9 cellular contexts compared by ENCODE assay signal in genomic region chr17:13114601-13115024, GRCh38.
DNase-seq lines count a peak whose midpoint lies in the region; ATAC-seq, FAIRE-seq and TF ChIP-seq lines count a peak whose summit lies in the region.
"Had no signal": no experiment of that assay in that cellular context is flagged by ENCODE, and none has a peak within 500 bp of the region (broad histone marks: within the 10 kb centered on the region; RNA-seq: fewer than 3 reads in every experiment).

No MANE protein-coding gene starts in this region.

- H3K4me3 ChIP-seq in fibroblast of lung (replicated peaks in 1 of 4; ENCODE audit: control extremely low read depth in 1 of 4, insufficient read depth in 1 of 4, low read depth in 3 of 4, low read length in 4 of 4), result peak overlapping the region in 3 of 4 experiments; percentile 19 to 52 (median 31)
- no peak overlapping the region for H3K4me3 ChIP-seq in pancreas

- no peak overlapping the region for H3K27ac ChIP-seq in fibroblast of lung (ENCODE audit: insufficient read depth, low read length)
- H3K27ac ChIP-seq in pancreas, result no peak overlapping the region

- H3K36me3 ChIP-seq in fibroblast of lung (ENCODE audit: control insufficient read depth, insufficient read depth, low read length) (no peaks in the 10 kb centered on the region), pancreas (no peaks in the 10 kb centered on the region)

- no peaks in the 10 kb centered on the region for H4K20me1 ChIP-seq in fibroblast of lung (ENCODE audit: control insufficient read depth, extremely low read depth, insufficient read depth, low read length)

- H3K27me3 ChIP-seq in fibroblast of lung (ENCODE audit: control insufficient read depth, insufficient read depth, low read length), result no peaks in the 10 kb centered on the region
- H3K27me3 ChIP-seq in pancreas, result no peaks in the 10 kb centered on the region

- intact Hi-C loops in pancreas (cut with DNase I), result no loop called here

- peak; percentile 59 for DNase-seq in DMS 273 (lab: John Stamatoyannopoulos, UW; ENCODE audit: unreplicated experiment)
- no peak for DNase-seq in DMS 273 treated with DMSO at 0.1 percent for 48 hours (lab: John Stamatoyannopoulos, UW)
- DNase-seq in RPMI8226, result peak; percentile 30
- DNase-seq in fibroblast of lung (ENCODE audit: low read depth in 2 of 2), result peak; percentile 52 to 79
- peak; percentile 6 to 67 (median 29) for DNase-seq in pancreas

- H3K9me3 ChIP-seq in fibroblast of lung (ENCODE audit: control insufficient read depth, insufficient read depth, low read depth, low read length), result no peaks in the 10 kb centered on the region
- H3K9me3 ChIP-seq in pancreas, result no peaks in the 10 kb centered on the region

- H3K79me2 ChIP-seq in fibroblast of lung (ENCODE audit: control insufficient read depth, insufficient read depth, low read length), result no peaks in the 10 kb centered on the region

- H3K4me1 ChIP-seq in fibroblast of lung (ENCODE audit: control insufficient read depth, extremely low read depth, insufficient read depth, low read length), result no peaks in the 10 kb centered on the region
- H3K4me1 ChIP-seq in pancreas, result no peaks in the 10 kb centered on the region

- TF ChIP-seq CTCF in fibroblast of lung (conservative IDR thresholded peaks at IDR 0.05 in 1 of 2, IDR thresholded peaks at IDR 0.05 in 1 of 2; ENCODE audit: low read depth in 1 of 2, low read length in 2 of 2) (peak; percentile 70 to 92), pancreas (IDR thresholded peaks at IDR 0.05) (peak; percentile 38 to 67 (median 54))

- no peak overlapping the region for H3K9ac ChIP-seq in fibroblast of lung (ENCODE audit: insufficient read depth, low read length)

- no peak for FAIRE-seq in pancreas (lab: Jason Lieb, UNC)
- FAIRE-seq: A204.1 had no signal

- peak overlapping the region; percentile 59 for H3K4me2 ChIP-seq in fibroblast of lung (ENCODE audit: extremely low read depth, insufficient read depth, low read length)

- H2AFZ ChIP-seq in fibroblast of lung (ENCODE audit: low read length), result peak overlapping the region; percentile 47

- ATAC-seq in HG03520 (IDR thresholded peaks at IDR 0.05; ENCODE audit: unreplicated experiment) (peak; percentile 76), pancreas (peak; percentile 81 to 98 (median 92)), HG03196 (IDR thresholded peaks at IDR 0.05; ENCODE audit: unreplicated experiment) (no peak), HG03521 (IDR thresholded peaks at IDR 0.05; ENCODE audit: unreplicated experiment) (no peak)

- 5 to 6% methylated on average over 16 of the region's 16 CpGs for WGBS in pancreas, 2 donors

Comparison
In these comparisons a context has a peak if more than half of its experiments do, and no peak if none do; other contexts are left out.
1. ATAC-seq: peak in HG03520 (single experiment) and pancreas (4 of 4); none in HG03196 (single experiment) and HG03521 (single experiment).
2. H3K4me3 ChIP-seq: peak in fibroblast of lung (3 of 4); none in pancreas (0 of 4).